Comparison of ENCODE assay signal across 8 cellular contexts in genomic region chr1:225999912-226000337, GRCh38. TPM values are rescaled to one million over a fixed set of nuclear protein-coding genes. Genes with fewer than 3 reads are reported as not detected.
DNase-seq lines count a peak whose midpoint lies in the region; ATAC-seq and TF ChIP-seq lines count a peak whose summit lies in the region.

No MANE protein-coding gene starts in this region.

- ATAC-seq in GM21447 (IDR thresholded peaks at IDR 0.05; ENCODE audit: unreplicated experiment): peak; percentile 37
- ATAC-seq in stimulated activated memory B cell treated with anti-CD40 and anti-IgM and Interleukin-4, amounts not matched to agents 10 μg/mL and 1 μg/mL and 100 μg/mL, for 72 hours: peak; percentile 57

- H3K4me1 ChIP-seq in HUES64 (ENCODE audit: insufficient read depth, low read length): peaks cover 21% of the 10 kb centered on the region

- intact Hi-C loops in activated T-helper 1 cell treated with anti-CD3 and anti-CD28 coated beads, Interleukin-12 subunit alpha, Interleukin-12 subunit beta, Interleukin-2, Interleukin-4 antibody, amounts not matched to agents 30 ng/mL and 10 ng/mL and 1 ng/mL, durations not matched to agents 14 hours and 24 hours and 36 hours (cut with micrococcal nuclease): loop anchor here (1.0 to 5.0 kb wide), 12 partner anchors 9 to 572 kb away; partner anchors contain the start of genes ACBD3, H3-3A, LBR and LIN9

- no peaks in the 10 kb centered on the region for H3K9me3 ChIP-seq in HUES64 (ENCODE audit: insufficient read depth, low read depth, low read length)

- peak overlapping the region; percentile 100 for H3K27ac Mint-ChIP-seq in activated T-helper 1 cell treated with anti-CD3 and anti-CD28 coated beads, Interleukin-12 subunit alpha, Interleukin-12 subunit beta, Interleukin-2, Interleukin-4 antibody, amounts not matched to agents 30 ng/mL and 10 ng/mL and 1 ng/mL, durations not matched to agents 14 hours and 24 hours and 36 hours
- peak overlapping the region; percentile 92 for H3K27ac Mint-ChIP-seq in stimulated activated memory B cell treated with anti-CD40 and anti-IgM and Interleukin-4, amounts not matched to agents 10 μg/mL and 1 μg/mL and 100 μg/mL, for 72 hours

- H3K4me1 Mint-ChIP-seq in activated T-helper 1 cell treated with anti-CD3 and anti-CD28 coated beads, Interleukin-12 subunit alpha, Interleukin-12 subunit beta, Interleukin-2, Interleukin-4 antibody, amounts not matched to agents 30 ng/mL and 10 ng/mL and 1 ng/mL, durations not matched to agents 14 hours and 24 hours and 36 hours (ENCODE audit: low read depth): peaks cover 74% of the 10 kb centered on the region
- peaks cover 77% of the 10 kb centered on the region for H3K4me1 Mint-ChIP-seq in stimulated activated memory B cell treated with anti-CD40 and anti-IgM and Interleukin-4, amounts not matched to agents 10 μg/mL and 1 μg/mL and 100 μg/mL, for 72 hours

- H3K27me3 Mint-ChIP-seq in activated T-helper 1 cell treated with anti-CD3 and anti-CD28 coated beads, Interleukin-12 subunit alpha, Interleukin-12 subunit beta, Interleukin-2, Interleukin-4 antibody, amounts not matched to agents 30 ng/mL and 10 ng/mL and 1 ng/mL, durations not matched to agents 14 hours and 24 hours and 36 hours (ENCODE audit: insufficient read depth): no peaks in the 10 kb centered on the region
- H3K27me3 Mint-ChIP-seq in stimulated activated memory B cell treated with anti-CD40 and anti-IgM and Interleukin-4, amounts not matched to agents 10 μg/mL and 1 μg/mL and 100 μg/mL, for 72 hours: no peaks in the 10 kb centered on the region

- H3K9ac ChIP-seq in HUES64 (ENCODE audit: low read depth, low read length): peak overlapping the region; percentile 52

- DNase-seq in GM12865 (ENCODE audit: low read depth) (peak; percentile 77), hepatic stellate cell (ENCODE audit: low spot score) (peak; percentile 23), SK-N-DZ (ENCODE audit: low spot score) (no peak), dedifferentiated amniotic fluid mesenchymal stem cell (ENCODE audit: extremely low spot score) (no peak)
- no peak for DNase-seq in activated T-helper 1 cell treated with anti-CD3 and anti-CD28 coated beads, Interleukin-12 subunit alpha, Interleukin-12 subunit beta, Interleukin-2, Interleukin-4 antibody, amounts not matched to agents 30 ng/mL and 10 ng/mL and 1 ng/mL, durations not matched to agents 14 hours and 24 hours and 36 hours (ENCODE audit: low spot score)

- 79% methylated on average over 10 of the region's 10 CpGs for WGBS in HUES64

- no peak for TF ChIP-seq CTCF in GM12865 (IDR thresholded peaks at IDR 0.05; ENCODE audit: insufficient read depth, low read depth, low read length, missing control alignments)

- peak overlapping the region; percentile 74 for H3K4me3 ChIP-seq in GM12865 (ENCODE audit: low read depth, low read length)
- H3K4me3 ChIP-seq in HUES64 (ENCODE audit: low read length): peak overlapping the region; percentile 56

- H3K27ac ChIP-seq in HUES64 (ENCODE audit: low read depth, low read length): peak overlapping the region; percentile 87

- peaks cover 16% of the 10 kb centered on the region for H3K36me3 Mint-ChIP-seq in activated T-helper 1 cell treated with anti-CD3 and anti-CD28 coated beads, Interleukin-12 subunit alpha, Interleukin-12 subunit beta, Interleukin-2, Interleukin-4 antibody, amounts not matched to agents 30 ng/mL and 10 ng/mL and 1 ng/mL, durations not matched to agents 14 hours and 24 hours and 36 hours (ENCODE audit: low read depth)
- H3K36me3 Mint-ChIP-seq in stimulated activated memory B cell treated with anti-CD40 and anti-IgM and Interleukin-4, amounts not matched to agents 10 μg/mL and 1 μg/mL and 100 μg/mL, for 72 hours: peaks cover 19% of the 10 kb centered on the region

- peak overlapping the region; percentile 100 for H3K4me3 Mint-ChIP-seq in activated T-helper 1 cell treated with anti-CD3 and anti-CD28 coated beads, Interleukin-12 subunit alpha, Interleukin-12 subunit beta, Interleukin-2, Interleukin-4 antibody, amounts not matched to agents 30 ng/mL and 10 ng/mL and 1 ng/mL, durations not matched to agents 14 hours and 24 hours and 36 hours
- peak overlapping the region; percentile 99 for H3K4me3 Mint-ChIP-seq in stimulated activated memory B cell treated with anti-CD40 and anti-IgM and Interleukin-4, amounts not matched to agents 10 μg/mL and 1 μg/mL and 100 μg/mL, for 72 hours

- H3K9me3 Mint-ChIP-seq in activated T-helper 1 cell treated with anti-CD3 and anti-CD28 coated beads, Interleukin-12 subunit alpha, Interleukin-12 subunit beta, Interleukin-2, Interleukin-4 antibody, amounts not matched to agents 30 ng/mL and 10 ng/mL and 1 ng/mL, durations not matched to agents 14 hours and 24 hours and 36 hours: no peaks in the 10 kb centered on the region
- H3K9me3 Mint-ChIP-seq in stimulated activated memory B cell treated with anti-CD40 and anti-IgM and Interleukin-4, amounts not matched to agents 10 μg/mL and 1 μg/mL and 100 μg/mL, for 72 hours: no peaks in the 10 kb centered on the region

- peaks cover 10% of the 10 kb centered on the region for H3K36me3 ChIP-seq in HUES64 (ENCODE audit: insufficient read depth, low read length)

- no peaks in the 10 kb centered on the region for H3K27me3 ChIP-seq in HUES64 (ENCODE audit: insufficient read depth, low read length)

RNA-seq across cellular contexts. Expression of gene SDE2, which starts 0.8 kb away (rescaled TPM):
- polyA plus RNA-seq in HUES64 (2013, experiment 1 of 2): 11.2 TPM
- polyA plus RNA-seq in HUES64 (2013, experiment 2 of 2): 11.3 TPM
- 28.2 and 28.4 TPM in 2 replicates for total RNA-seq in activated T-helper 1 cell treated with anti-CD3 and anti-CD28 coated beads, Interleukin-12 subunit alpha, Interleukin-12 subunit beta, Interleukin-2, Interleukin-4 antibody, amounts not matched to agents 30 ng/mL and 10 ng/mL and 1 ng/mL, durations not matched to agents 14 hours and 24 hours and 36 hours
- polyA plus RNA-seq in SK-N-DZ (2014; cell fraction: cytosol; rRNA removed): 15.7 and 18.0 TPM in 2 replicates
- 5.6 and 6.2 TPM in 2 replicates for polyA plus RNA-seq in SK-N-DZ (2014; cell fraction: nucleus; rRNA removed)

RNA-seq across cellular contexts. Expression of gene LEFTY2, which starts 58.9 kb away (rescaled TPM):
- polyA plus RNA-seq in HUES64 (2013, experiment 1 of 2): 8.1 TPM
- 7.5 TPM for polyA plus RNA-seq in HUES64 (2013, experiment 2 of 2)
- not detected in 2 replicates for total RNA-seq in activated T-helper 1 cell treated with anti-CD3 and anti-CD28 coated beads, Interleukin-12 subunit alpha, Interleukin-12 subunit beta, Interleukin-2, Interleukin-4 antibody, amounts not matched to agents 30 ng/mL and 10 ng/mL and 1 ng/mL, durations not matched to agents 14 hours and 24 hours and 36 hours
- polyA plus RNA-seq in SK-N-DZ (2014; cell fraction: cytosol; rRNA removed): 1.4 and 2.0 TPM in 2 replicates
- 0.38 and 0.92 TPM in 2 replicates for polyA plus RNA-seq in SK-N-DZ (2014; cell fraction: nucleus; rRNA removed)

Comparison
In these comparisons a context has a peak if more than half of its experiments do, and no peak if none do; other contexts are left out.
1. DNase-seq: peak in GM12865 (single experiment) and hepatic stellate cell (single experiment); none in activated T-helper 1 cell treated with anti-CD3 and anti-CD28 coated beads, Interleukin-12 subunit alpha, Interleukin-12 subunit beta, Interleukin-2, Interleukin-4 antibody, amounts not matched to agents 30 ng/mL and 10 ng/mL and 1 ng/mL, durations not matched to agents 14 hours and 24 hours and 36 hours (single experiment), SK-N-DZ (single experiment) and dedifferentiated amniotic fluid mesenchymal stem cell (single experiment).